In genomic region chr12:2894961-2895360, GRCh38 we compare ENCODE assay signal across 1 cellular context.
TF ChIP-seq lines count a peak whose summit lies in the region.

No MANE protein-coding gene starts in this region.

TF ChIP-seq in GM23338, 12 proteins besides CTCF, POLR2A, EP300 and RAD21 (continued from another document):
- no peak for TF ChIP-seq REST (IDR thresholded peaks at IDR 0.05; ENCODE audit: unreplicated experiment)
- TF ChIP-seq STAT1 (IDR thresholded peaks at IDR 0.05; ENCODE audit: unreplicated experiment): no peak
- no peak for TF ChIP-seq ETS1 (IDR thresholded peaks at IDR 0.05)
- no peak for TF ChIP-seq ZNF114 (CRISPR knock-in tag; IDR thresholded peaks at IDR 0.05)
- TF ChIP-seq EZH2phosphoT487 (IDR thresholded peaks at IDR 0.05; ENCODE audit: unreplicated experiment): no peak
- no peak for TF ChIP-seq NANOG (IDR thresholded peaks at IDR 0.05; ENCODE audit: borderline replicate concordance)
- TF ChIP-seq JUNB (IDR thresholded peaks at IDR 0.05; ENCODE audit: unreplicated experiment): no peak
- TF ChIP-seq ZNF462 (CRISPR knock-in tag; IDR thresholded peaks at IDR 0.05): no peak
- no peak for TF ChIP-seq EZH2 (IDR thresholded peaks at IDR 0.05; ENCODE audit: low read depth, unreplicated experiment)
TF ChIP-seq in GM23338: peak in this region for 0.
